8 cellular contexts compared by ENCODE assay signal in genomic region chr3:42090973-42091731, GRCh38. TPM values are rescaled to one million over a fixed set of nuclear protein-coding genes. Genes with fewer than 3 reads are reported as not detected.
DNase-seq lines count a peak whose midpoint lies in the region; ATAC-seq and FAIRE-seq lines count a peak whose summit lies in the region.

Gene TRAK1, plus strand, starts transcription at chr3:42091357. Its CDS starts 113 bp downstream, at chr3:42091470.

- H3K4me3 Mint-ChIP-seq in activated T-cell treated with anti-CD3 and anti-CD28 coated beads, Interleukin-2, amount 50 U/mL, for 72 hours: peak within 1 kb of the TSS; percentile 8 to 41
- peak within 1 kb of the TSS; percentile 21 to 63 for H3K4me3 Mint-ChIP-seq in effector memory CD8-positive, alpha-beta T cell

- peaks cover 5 to 13% of the 10 kb centered on the region in 2 donors for H3K36me3 Mint-ChIP-seq in activated T-cell treated with anti-CD3 and anti-CD28 coated beads, Interleukin-2, amount 50 U/mL, for 72 hours (ENCODE audit: insufficient read depth in 2 of 2)
- peaks cover 17% of the 10 kb centered on the region for H3K36me3 Mint-ChIP-seq in effector memory CD8-positive, alpha-beta T cell (ENCODE audit: insufficient read depth)

- H3K27ac Mint-ChIP-seq in activated T-cell treated with anti-CD3 and anti-CD28 coated beads, Interleukin-2, amount 50 U/mL, for 72 hours: no peak within 1 kb of the TSS
- peak within 1 kb of the TSS; percentile 78 to 81 for H3K27ac Mint-ChIP-seq in effector memory CD8-positive, alpha-beta T cell

- no peak for DNase-seq in activated T-cell treated with anti-CD3 and anti-CD28 coated beads, Interleukin-2, amount 50 U/mL, for 72 hours
- DNase-seq in activated T-cell treated with anti-CD3 and anti-CD28 coated beads for 4 hours (no peak), mucosa of gallbladder (ENCODE audit: low spot score) (no peak), urothelium cell line (ENCODE audit: low spot score) (peak; percentile 33), DMS114 treated with DMSO at 0.1 percent for 48 hours (lab: John Stamatoyannopoulos, UW; ENCODE audit: unreplicated experiment) (no peak), retina (no peak)
- no peak for DNase-seq in effector memory CD8-positive, alpha-beta T cell

- FAIRE-seq in urothelium cell line (lab: Jason Lieb, UNC): no peak

- H3K27me3 Mint-ChIP-seq in activated T-cell treated with anti-CD3 and anti-CD28 coated beads, Interleukin-2, amount 50 U/mL, for 72 hours (ENCODE audit: low read depth): no peaks in the 10 kb centered on the region
- H3K27me3 Mint-ChIP-seq in effector memory CD8-positive, alpha-beta T cell: no peaks in the 10 kb centered on the region

- ATAC-seq in activated T-cell treated with anti-CD3 and anti-CD28 coated beads, Interleukin-2, amount 50 U/mL, for 72 hours (replicated peaks in 1 of 2): no peak
- ATAC-seq in effector memory CD8-positive, alpha-beta T cell (replicated peaks): peak; percentile 27
- ATAC-seq in GM21423 (IDR thresholded peaks at IDR 0.05; ENCODE audit: unreplicated experiment): no peak

- H3K9me3 Mint-ChIP-seq in activated T-cell treated with anti-CD3 and anti-CD28 coated beads, Interleukin-2, amount 50 U/mL, for 72 hours: no peaks in the 10 kb centered on the region
- no peaks in the 10 kb centered on the region for H3K9me3 Mint-ChIP-seq in effector memory CD8-positive, alpha-beta T cell

- peaks cover 76% of the 10 kb centered on the region for H3K4me1 Mint-ChIP-seq in activated T-cell treated with anti-CD3 and anti-CD28 coated beads, Interleukin-2, amount 50 U/mL, for 72 hours (ENCODE audit: low read depth)
- H3K4me1 Mint-ChIP-seq in effector memory CD8-positive, alpha-beta T cell (ENCODE audit: low read depth in 2 of 2): peaks cover 26 to 38% of the 10 kb centered on the region in 2 donors

RNA-seq across cellular contexts. Expression of gene TRAK1, which starts in this region (rescaled TPM):
- total RNA-seq in activated T-cell treated with anti-CD3 and anti-CD28 coated beads, Interleukin-2, amount 50 U/mL, for 72 hours: 10 to 100 TPM; 17.8 to 19.6 TPM
- total RNA-seq in mucosa of gallbladder: 101 TPM
